In genomic region chr6:33959661-33960344, GRCh38 we compare ENCODE assay signal across 21 cellular contexts.
"Had no signal": no experiment of that assay in that cellular context is flagged by ENCODE, and none has a peak within 500 bp of the region (broad histone marks: within the 10 kb centered on the region; RNA-seq: fewer than 3 reads in every experiment).

No MANE protein-coding gene starts in this region.

- H3K36me3 ChIP-seq: adrenal gland, breast epithelium, lower lobe of right lung, tibial nerve, uterus had no signal

- H3K27me3 ChIP-seq: breast epithelium, uterus had no signal

- H3K9me3 ChIP-seq: adrenal gland, breast epithelium, lower lobe of right lung, uterus had no signal

- H3K4me3 ChIP-seq: adrenal gland, breast epithelium, lower lobe of right lung, tibial nerve, uterus had no signal

- H3K4me1 ChIP-seq: adrenal gland, breast epithelium, lower lobe of right lung, tibial nerve, uterus had no signal

- ATAC-seq: activated naive CD4-positive, alpha-beta T cell treated with anti-CD3 and anti-CD28 coated beads, Interleukin-2, amount 50 U/mL, for 72 hours; activated T-cell treated with anti-CD3 and anti-CD28 coated beads, Interleukin-2, amount 50 U/mL, for 72 hours; left colon; lower lobe of right lung; stimulated activated naive CD8-positive, alpha-beta T cell treated with anti-CD3 and anti-CD28 coated beads, Interleukin-15, Interleukin-2, amounts not matched to agents 100 U/mL and 50 U/mL, for 24 hours had no signal

- H3K27ac ChIP-seq: adrenal gland, breast epithelium, lower lobe of right lung, tibial nerve, uterus had no signal

- DNase-seq: activated CD4-positive, alpha-beta T cell treated with anti-CD3 and anti-CD28 coated beads, Interleukin-2, amount 50 U/mL, for 4 hours; activated gamma-delta T cell treated with Interleukin-2 at 50 U/mL for 16 hours; activated T-cell treated with anti-CD3 and anti-CD28 coated beads, Interleukin-2, amount 50 U/mL, for 72 hours; adrenal gland; cerebellar nuclear complex; cortex of kidney; effector CD4-positive, alpha-beta T cell; foreskin fibroblast; hippocampal formation; lower lobe of right lung; midbrain; retina; stimulated activated CD4-positive, alpha-beta T cell treated with anti-CD3 and anti-CD28 coated beads, Interleukin-12 subunit alpha, Interleukin-12 subunit beta, amount 100 ng/mL, for 4 hours; stimulated activated CD4-positive, alpha-beta T cell treated with anti-CD3 and anti-CD28 coated beads, Interleukin-1b, Interleukin-23, amount 100 ng/mL, for 48 hours; stimulated activated naive CD8-positive, alpha-beta T cell treated with anti-CD3 and anti-CD28 coated beads, Interleukin-15, Interleukin-2, amounts not matched to agents 100 U/mL and 50 U/mL, for 24 hours; T-helper 2 cell; uterus had no signal
